In the genomic region with DNA sequence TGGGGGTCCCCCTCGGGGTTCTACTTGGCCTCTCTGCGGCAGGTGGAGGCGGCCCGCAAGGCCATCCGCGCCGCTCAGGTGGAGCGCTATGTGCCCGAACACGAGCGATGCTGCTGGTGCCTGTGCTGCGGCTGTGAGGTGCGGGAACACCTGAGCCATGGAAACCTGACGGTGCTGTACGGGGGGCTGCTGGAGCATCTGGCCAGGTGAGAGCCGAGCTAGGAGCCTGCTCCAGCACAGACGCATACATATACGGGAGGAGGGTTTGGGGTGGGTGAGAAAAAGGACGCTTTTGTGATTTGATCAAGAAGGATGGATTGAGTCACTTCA, we compare ENCODE assay signal across 6 cellular contexts. TPM values are rescaled to one million over a fixed set of nuclear protein-coding genes. Genes with fewer than 3 reads are reported as not detected.
A peak's percentile ranks its signal among the peaks of the same experiment; 100 is the strongest.
DNase-seq lines count a peak whose midpoint lies in the region; ATAC-seq and TF ChIP-seq lines count a peak whose summit lies in the region.

No MANE protein-coding gene starts in this region.

- H3K4me1 Mint-ChIP-seq in dendritic cell treated with granulocyte-macrophage colony-stimulating factor and Interleukin-4, amounts not matched to agents 40 ng/mL and 50 ng/mL, for 4 days (ENCODE audit: low read depth), result peaks cover 36% of the 10 kb centered on the region

- peak overlapping the region; percentile 100 for H3K4me3 Mint-ChIP-seq in dendritic cell treated with granulocyte-macrophage colony-stimulating factor and Interleukin-4, amounts not matched to agents 40 ng/mL and 50 ng/mL, for 4 days

- ATAC-seq in HG03280 (IDR thresholded peaks at IDR 0.05; ENCODE audit: unreplicated experiment), result peak; percentile 11
- ATAC-seq in psoas muscle, result peak; percentile 25 to 37 (median 28)

- DNase-seq in BE2C, result no peak
- no peak for DNase-seq in psoas muscle
- DNase-seq in AG08395 (ENCODE audit: low spot score), result no peak
- DNase-seq in KG1 (lab: John Stamatoyannopoulos, UW), result no peak

- H3K9me3 Mint-ChIP-seq in dendritic cell treated with granulocyte-macrophage colony-stimulating factor and Interleukin-4, amounts not matched to agents 40 ng/mL and 50 ng/mL, for 4 days, result no peaks in the 10 kb centered on the region

- peaks cover 8% of the 10 kb centered on the region for H3K36me3 ChIP-seq in BE2C
- peaks cover 4 to 39% of the 10 kb centered on the region in 2 donors for H3K36me3 ChIP-seq in psoas muscle (ENCODE audit: insufficient read depth in 1 of 2, low read depth in 1 of 2)

- H3K4me1 ChIP-seq in BE2C, result 0 out of 2 replicates have a peak, but pooled peaks cover 2% of the 10 kb centered on the region
- peaks cover 20% of the 10 kb centered on the region for H3K4me1 ChIP-seq in psoas muscle

- intact Hi-C loops in dendritic cell treated with granulocyte-macrophage colony-stimulating factor and Interleukin-4, amounts not matched to agents 40 ng/mL and 50 ng/mL, for 4 days (cut with micrococcal nuclease), result loop anchor here (1.0 kb wide), 2 partner anchors 20 to 32 kb away; partner anchors contain the start of genes RPS25, SLC37A4 and TRAPPC4
- intact Hi-C loops in psoas muscle (cut with DNase I), result no loop called here

- no peaks in the 10 kb centered on the region for H3K27me3 ChIP-seq in BE2C
- no peaks in the 10 kb centered on the region for H3K27me3 ChIP-seq in psoas muscle (ENCODE audit: insufficient read depth in 3 of 3, low read length in 2 of 3)

- peak overlapping the region; percentile 98 for H3K27ac Mint-ChIP-seq in dendritic cell treated with granulocyte-macrophage colony-stimulating factor and Interleukin-4, amounts not matched to agents 40 ng/mL and 50 ng/mL, for 4 days

- H3K27ac ChIP-seq in psoas muscle, result peak overlapping the region; percentile 78

- TF ChIP-seq CTCF in BE2C (IDR thresholded peaks at IDR 0.05; ENCODE audit: low read depth, low read length) (no peak), psoas muscle (IDR thresholded peaks at IDR 0.05) (no peak)

- H3K4me3 ChIP-seq in BE2C (ENCODE audit: low read depth, low read length) (peak overlapping the region; percentile 92), psoas muscle (peak overlapping the region; percentile 76)

- no peaks in the 10 kb centered on the region for H3K27me3 Mint-ChIP-seq in dendritic cell treated with granulocyte-macrophage colony-stimulating factor and Interleukin-4, amounts not matched to agents 40 ng/mL and 50 ng/mL, for 4 days

- WGBS in psoas muscle, 3 donors, result 2% methylated on average over 15 to 19 of the region's 19 CpGs

- H3K9me3 ChIP-seq in BE2C (no peaks in the 10 kb centered on the region), psoas muscle (no peaks in the 10 kb centered on the region)

- peaks cover 57% of the 10 kb centered on the region for H3K36me3 Mint-ChIP-seq in dendritic cell treated with granulocyte-macrophage colony-stimulating factor and Interleukin-4, amounts not matched to agents 40 ng/mL and 50 ng/mL, for 4 days (ENCODE audit: low read depth)

RNA-seq across cellular contexts. Expression of gene CENATAC, which starts 0.4 kb away (rescaled TPM):
- 31.8 TPM for polyA plus RNA-seq in BE2C (2012; ENCODE audit: insufficient read depth, insufficient read length, low read depth)
- 10 to 100 TPM in 3 of 4 donors, 1 to 10 TPM in 1; 5.4 to 18.9 (median 10.9) TPM for total RNA-seq in psoas muscle
- 10 to 100 TPM in 2 of 3 donors, 1 to 10 TPM in 1; 9.4 to 23.5 (median 10.1) TPM for polyA plus RNA-seq in psoas muscle

RNA-seq across cellular contexts. Expression of gene RPS25, which starts 19.8 kb away (rescaled TPM):
- 1,079 TPM for polyA plus RNA-seq in BE2C (2012; ENCODE audit: insufficient read depth, insufficient read length, low read depth)
- 1,000 to 10,000 TPM; 1,024 to 1,264 (median 1,219) TPM for total RNA-seq in psoas muscle
- polyA plus RNA-seq in psoas muscle, result 1,000 to 10,000 TPM; 1,713 to 2,514 (median 2,031) TPM

RNA-seq across cellular contexts. Expression of gene TRAPPC4, which starts 20.2 kb away (rescaled TPM):
- polyA plus RNA-seq in BE2C (2012; ENCODE audit: insufficient read depth, insufficient read length, low read depth), result 179 TPM
- 10 to 100 TPM; 46.1 to 61.5 (median 56.8) TPM for total RNA-seq in psoas muscle
- 10 to 100 TPM; 39.0 to 99.5 (median 52.8) TPM for polyA plus RNA-seq in psoas muscle

RNA-seq across cellular contexts. Expression of gene FOXR1, which starts 26.8 kb away (rescaled TPM):
- not detected for polyA plus RNA-seq in BE2C (2012; ENCODE audit: insufficient read depth, insufficient read length, low read depth)
- total RNA-seq in psoas muscle, result not detected
- polyA plus RNA-seq in psoas muscle, result not detected

RNA-seq across cellular contexts. Expression of gene SLC37A4, which starts 32.3 kb away (rescaled TPM):
- 19.4 TPM for polyA plus RNA-seq in BE2C (2012; ENCODE audit: insufficient read depth, insufficient read length, low read depth)
- 10 to 100 TPM; 17.0 to 26.9 (median 20.5) TPM for total RNA-seq in psoas muscle
- 10 to 100 TPM; 10.6 to 34.3 (median 25.9) TPM for polyA plus RNA-seq in psoas muscle
